Comparison of ENCODE assay signal across 8 cellular contexts in the genomic region with DNA sequence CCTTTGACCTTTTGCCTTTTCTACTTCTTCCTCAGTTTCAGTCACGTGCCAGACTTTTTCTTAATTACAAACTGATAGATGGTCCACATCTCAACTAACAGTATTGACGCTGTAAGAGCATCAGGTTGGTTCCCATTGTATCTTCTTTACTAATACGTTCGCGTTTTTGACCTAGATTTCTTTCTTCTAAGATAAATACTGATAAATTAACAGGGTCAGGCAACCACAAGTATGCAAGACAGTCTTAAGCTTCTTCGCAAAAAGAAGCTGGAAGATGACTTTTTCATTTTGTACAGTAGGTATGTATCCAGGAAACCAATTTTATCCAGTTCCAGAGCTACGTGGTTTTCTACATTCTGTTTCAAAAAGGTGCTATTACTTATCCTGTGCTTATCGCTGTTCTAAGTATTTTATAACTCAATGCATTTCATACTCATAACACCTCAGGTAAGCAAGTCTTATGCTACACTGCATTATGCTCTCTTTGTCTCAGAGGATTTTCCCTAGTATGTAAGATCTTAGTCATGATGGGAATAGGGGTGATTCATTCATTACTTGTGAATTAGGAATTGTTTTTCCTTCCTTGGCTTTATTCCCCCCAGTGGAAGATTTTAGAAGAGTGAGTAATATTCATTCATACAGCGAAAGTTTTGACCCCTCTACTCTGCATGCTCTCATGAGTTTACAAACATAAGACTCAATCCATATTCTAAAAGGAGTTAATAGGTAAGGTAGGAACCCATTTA.
A peak's percentile ranks its signal among the peaks of the same experiment; 100 is the strongest.
DNase-seq lines count a peak whose midpoint lies in the region; ATAC-seq, FAIRE-seq and TF ChIP-seq lines count a peak whose summit lies in the region.

No MANE protein-coding gene starts in this region.

- peak; percentile 95 for FAIRE-seq in RCC 7860 (lab: Jason Lieb, UNC)

- DNase-seq in RCC 7860 (ENCODE audit: low spot score), result peak; percentile 87
- DNase-seq in epithelial cell of prostate (ENCODE audit: low read depth, low spot score), result peak; percentile 83
- DNase-seq in non-pigmented ciliary epithelial cell (ENCODE audit: low read depth), result peak; percentile 82
- DNase-seq in NCI-H774 (lab: John Stamatoyannopoulos, UW), result no peak

- H3K4me3 ChIP-seq in GM12875 (ENCODE audit: low read depth, low read length), result peak overlapping the region; percentile 85

- TF ChIP-seq CTCF in GM12875 (IDR thresholded peaks at IDR 0.05; ENCODE audit: borderline replicate concordance, insufficient read depth, low read depth, low read length), result no peak

- H3K27ac ChIP-seq in epithelial cell of prostate, result peak overlapping the region; percentile 95

- ATAC-seq in GM21576 (IDR thresholded peaks at IDR 0.05; ENCODE audit: unreplicated experiment) (no peak), GM21717 (IDR thresholded peaks at IDR 0.05; ENCODE audit: unreplicated experiment) (no peak), HG03108 (IDR thresholded peaks at IDR 0.05; ENCODE audit: unreplicated experiment) (no peak)
